1 cellular context compared by ENCODE assay signal in the genomic region with DNA sequence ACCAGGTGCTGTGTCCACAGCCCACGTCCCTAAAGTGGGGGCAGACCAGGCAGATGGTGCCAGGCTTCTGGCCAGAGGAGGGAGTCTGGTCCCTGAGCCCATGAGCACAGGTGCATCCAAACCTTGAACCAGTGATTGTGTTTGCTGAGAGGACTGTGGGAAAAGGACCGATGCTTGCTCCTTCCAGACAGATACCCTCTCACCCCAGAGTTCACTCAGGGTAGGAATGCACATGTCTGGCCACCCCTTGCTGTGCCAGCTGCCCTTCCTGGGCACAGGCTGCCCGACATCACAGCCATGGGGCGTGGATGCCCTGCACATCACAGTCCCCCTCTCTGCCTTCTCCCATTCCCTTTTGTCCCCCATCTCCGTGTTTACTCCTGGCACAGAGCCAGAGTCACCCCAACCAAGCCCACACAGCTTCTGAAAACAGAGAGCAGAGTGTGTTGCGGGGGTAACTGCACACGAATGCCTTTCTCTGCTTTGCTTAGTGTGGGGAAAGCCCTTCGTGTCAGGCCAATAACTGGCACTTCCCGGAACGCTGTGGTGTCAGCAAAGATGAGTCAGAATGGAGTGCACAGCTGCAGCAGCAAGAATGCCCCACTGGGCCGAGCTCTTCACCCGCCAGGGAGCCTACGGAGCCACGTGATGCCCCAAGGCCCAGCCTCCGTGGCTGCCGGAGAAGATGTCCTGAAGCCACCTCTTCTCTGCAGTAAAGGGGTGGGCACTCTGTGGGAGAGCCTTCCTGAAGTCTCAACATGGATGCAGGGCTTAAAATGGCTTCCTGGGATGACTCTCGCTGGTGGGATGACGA.
TF ChIP-seq lines count a peak whose summit lies in the region.

No MANE protein-coding gene starts in this region.

TF ChIP-seq in WTC11, 78 proteins besides CTCF, POLR2A, EP300 and RAD21 (continued from another document):
- TF ChIP-seq, protein P1, sequence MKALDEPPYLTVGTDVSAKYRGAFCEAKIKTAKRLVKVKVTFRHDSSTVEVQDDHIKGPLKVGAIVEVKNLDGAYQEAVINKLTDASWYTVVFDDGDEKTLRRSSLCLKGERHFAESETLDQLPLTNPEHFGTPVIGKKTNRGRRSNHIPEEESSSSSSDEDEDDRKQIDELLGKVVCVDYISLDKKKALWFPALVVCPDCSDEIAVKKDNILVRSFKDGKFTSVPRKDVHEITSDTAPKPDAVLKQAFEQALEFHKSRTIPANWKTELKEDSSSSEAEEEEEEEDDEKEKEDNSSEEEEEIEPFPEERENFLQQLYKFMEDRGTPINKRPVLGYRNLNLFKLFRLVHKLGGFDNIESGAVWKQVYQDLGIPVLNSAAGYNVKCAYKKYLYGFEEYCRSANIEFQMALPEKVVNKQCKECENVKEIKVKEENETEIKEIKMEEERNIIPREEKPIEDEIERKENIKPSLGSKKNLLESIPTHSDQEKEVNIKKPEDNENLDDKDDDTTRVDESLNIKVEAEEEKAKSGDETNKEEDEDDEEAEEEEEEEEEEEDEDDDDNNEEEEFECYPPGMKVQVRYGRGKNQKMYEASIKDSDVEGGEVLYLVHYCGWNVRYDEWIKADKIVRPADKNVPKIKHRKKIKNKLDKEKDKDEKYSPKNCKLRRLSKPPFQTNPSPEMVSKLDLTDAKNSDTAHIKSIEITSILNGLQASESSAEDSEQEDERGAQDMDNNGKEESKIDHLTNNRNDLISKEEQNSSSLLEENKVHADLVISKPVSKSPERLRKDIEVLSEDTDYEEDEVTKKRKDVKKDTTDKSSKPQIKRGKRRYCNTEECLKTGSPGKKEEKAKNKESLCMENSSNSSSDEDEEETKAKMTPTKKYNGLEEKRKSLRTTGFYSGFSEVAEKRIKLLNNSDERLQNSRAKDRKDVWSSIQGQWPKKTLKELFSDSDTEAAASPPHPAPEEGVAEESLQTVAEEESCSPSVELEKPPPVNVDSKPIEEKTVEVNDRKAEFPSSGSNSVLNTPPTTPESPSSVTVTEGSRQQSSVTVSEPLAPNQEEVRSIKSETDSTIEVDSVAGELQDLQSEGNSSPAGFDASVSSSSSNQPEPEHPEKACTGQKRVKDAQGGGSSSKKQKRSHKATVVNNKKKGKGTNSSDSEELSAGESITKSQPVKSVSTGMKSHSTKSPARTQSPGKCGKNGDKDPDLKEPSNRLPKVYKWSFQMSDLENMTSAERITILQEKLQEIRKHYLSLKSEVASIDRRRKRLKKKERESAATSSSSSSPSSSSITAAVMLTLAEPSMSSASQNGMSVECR (CRISPR knock-in tag; IDR thresholded peaks at IDR 0.05; ENCODE audit: borderline replicate concordance), result no peak
- TF ChIP-seq, protein P2, sequence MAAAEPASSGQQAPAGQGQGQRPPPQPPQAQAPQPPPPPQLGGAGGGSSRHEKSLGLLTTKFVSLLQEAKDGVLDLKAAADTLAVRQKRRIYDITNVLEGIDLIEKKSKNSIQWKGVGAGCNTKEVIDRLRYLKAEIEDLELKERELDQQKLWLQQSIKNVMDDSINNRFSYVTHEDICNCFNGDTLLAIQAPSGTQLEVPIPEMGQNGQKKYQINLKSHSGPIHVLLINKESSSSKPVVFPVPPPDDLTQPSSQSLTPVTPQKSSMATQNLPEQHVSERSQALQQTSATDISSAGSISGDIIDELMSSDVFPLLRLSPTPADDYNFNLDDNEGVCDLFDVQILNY (CRISPR knock-in tag; IDR thresholded peaks at IDR 0.05), result no peak
- TF ChIP-seq, protein P3, sequence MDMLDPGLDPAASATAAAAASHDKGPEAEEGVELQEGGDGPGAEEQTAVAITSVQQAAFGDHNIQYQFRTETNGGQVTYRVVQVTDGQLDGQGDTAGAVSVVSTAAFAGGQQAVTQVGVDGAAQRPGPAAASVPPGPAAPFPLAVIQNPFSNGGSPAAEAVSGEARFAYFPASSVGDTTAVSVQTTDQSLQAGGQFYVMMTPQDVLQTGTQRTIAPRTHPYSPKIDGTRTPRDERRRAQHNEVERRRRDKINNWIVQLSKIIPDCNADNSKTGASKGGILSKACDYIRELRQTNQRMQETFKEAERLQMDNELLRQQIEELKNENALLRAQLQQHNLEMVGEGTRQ (CRISPR knock-in tag; IDR thresholded peaks at IDR 0.05), result no peak
- no peak for TF ChIP-seq NR2C2 (CRISPR knock-in tag; IDR thresholded peaks at IDR 0.05)
